In the genomic region with DNA sequence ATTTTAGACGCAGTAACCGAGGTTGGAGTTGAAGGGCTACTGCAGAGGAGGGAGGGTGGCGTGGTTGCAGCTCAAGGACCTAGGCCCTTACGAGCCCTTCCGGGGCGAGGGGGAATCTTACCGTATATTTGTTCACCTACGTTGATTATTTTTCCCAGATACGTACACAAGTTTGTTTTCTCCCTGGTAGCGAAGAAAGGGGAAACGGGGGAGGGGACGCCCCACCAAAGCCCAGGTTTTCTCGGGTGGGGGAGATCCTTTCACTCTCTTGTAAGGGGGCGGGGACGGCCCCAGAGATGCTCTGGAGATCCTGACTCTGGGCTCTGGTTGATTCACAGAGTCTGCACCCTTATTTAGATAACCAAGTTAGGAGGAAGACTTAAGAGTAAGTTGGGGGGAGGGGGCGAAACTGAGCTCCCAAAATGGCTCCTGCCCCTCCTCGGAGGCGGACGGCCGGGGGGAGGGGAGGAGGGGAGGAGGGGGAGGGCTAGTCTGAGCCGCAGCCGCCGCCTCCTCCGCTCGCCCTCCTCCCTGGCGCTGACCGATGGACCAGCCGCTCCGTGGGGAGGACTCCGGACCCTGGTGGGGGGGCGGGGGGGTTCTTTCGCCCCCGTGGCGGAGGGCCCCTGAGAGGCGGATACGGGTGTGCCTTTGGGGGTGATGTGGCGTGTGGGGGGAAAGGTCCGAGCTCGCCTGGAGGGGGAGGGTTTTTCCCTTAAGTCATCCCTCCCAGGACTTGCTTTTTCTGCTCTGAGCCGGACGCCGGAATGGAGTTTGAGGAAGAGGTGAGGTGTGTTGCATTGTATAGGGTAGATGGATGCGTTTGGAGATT, we compare ENCODE assay signal across 8 cellular contexts. TPM values are rescaled to one million over a fixed set of nuclear protein-coding genes. Genes with fewer than 3 reads are reported as not detected.
DNase-seq lines count a peak whose midpoint lies in the region; TF ChIP-seq lines count a peak whose summit lies in the region.

No MANE protein-coding gene starts in this region.

- H3K36me3 ChIP-seq in BE2C (peaks cover 50% of the 10 kb centered on the region), HEK293 (ENCODE audit: control insufficient read depth in 2 of 2, insufficient read depth in 1 of 2, low read length in 2 of 2) (peaks cover 21 to 47% of the 10 kb centered on the region in 2 experiments)

- no peaks in the 10 kb centered on the region for H3K4me1 ChIP-seq in BE2C
- peaks cover 13% of the 10 kb centered on the region for H3K4me1 ChIP-seq in HEK293 (ENCODE audit: control insufficient read depth, insufficient read depth, low read length)
- peaks cover 49% of the 10 kb centered on the region for H3K4me1 ChIP-seq in mononuclear cell (ENCODE audit: insufficient read depth, low read length)

- peak overlapping the region; percentile 99 for H3K27ac ChIP-seq in HEK293 (ENCODE audit: extremely low read depth, low read depth, low read length)

- CTCF ChIA-PET in HEK293 (lab: Yijun Ruan, JAX) = interaction anchor here (0.5 to 18.0 kb wide), 9 partner anchors 10 to 846 kb away, joined by 3 to 344 read pairs (median 12); partner anchors contain the start of genes HLA-DMA and TAP2

- H3K9me3 ChIP-seq in BE2C = no peaks in the 10 kb centered on the region
- H3K9me3 ChIP-seq in HEK293 (ENCODE audit: control insufficient read depth, insufficient read depth, low read depth, low read length) = no peaks in the 10 kb centered on the region
- no peaks in the 10 kb centered on the region for H3K9me3 ChIP-seq in mononuclear cell (ENCODE audit: low read depth, low read length)

- POLR2A ChIA-PET in HEK293 (lab: Yijun Ruan, JAX) = interaction anchor here (0.5 to 11.3 kb wide), 37 partner anchors 9 to 1429 kb away, joined by 3 to 405 read pairs (median 8); partner anchors contain the start of genes B3GALT4, DDX39B, HLA-DMA and HLA-DMB

- H3K27me3 ChIP-seq in BE2C = no peaks in the 10 kb centered on the region
- H3K27me3 ChIP-seq in mononuclear cell (ENCODE audit: insufficient read depth, low read length) = no peaks in the 10 kb centered on the region

- TF ChIP-seq CTCF in BE2C (IDR thresholded peaks at IDR 0.05; ENCODE audit: low read depth, low read length) (no peak), HEK293 (tag by site-specific recombination; IDR thresholded peaks at IDR 0.05) (no peak), epithelial cell of esophagus (IDR thresholded peaks at IDR 0.05; ENCODE audit: insufficient read depth, low read depth, low read length, missing control alignments) (no peak)

- peak overlapping the region; percentile 88 for H3K4me3 ChIP-seq in BE2C (ENCODE audit: low read depth, low read length)
- H3K4me3 ChIP-seq in HEK293 (ENCODE audit: low read depth, low read length) = peak overlapping the region; percentile 85
- peak overlapping the region; percentile 89 for H3K4me3 ChIP-seq in epithelial cell of esophagus (ENCODE audit: low read length)
- H3K4me3 ChIP-seq in mononuclear cell (ENCODE audit: low read length) = peak overlapping the region; percentile 95

- DNase-seq in BE2C (peak; percentile 93), NOMO-1 treated with dmso at 0.1 percent for 144 hours (lab: John Stamatoyannopoulos, UW; ENCODE audit: unreplicated experiment) (peak; percentile 60), activated T-cell treated with anti-CD3 and anti-CD28 coated beads for 24 hours (ENCODE audit: low read depth) (peak; percentile 82), epithelial cell of esophagus (ENCODE audit: low read depth) (peak; percentile 88), NCI-H1048 (lab: John Stamatoyannopoulos, UW) (no peak)
- peak; percentile 66 to 75 for DNase-seq in stimulated activated CD8-positive, alpha-beta memory T cell treated with anti-CD3 and anti-CD28 coated beads, Interleukin-2, amount 100 ng/mL, for 48 hours (ENCODE audit: low read depth in 2 of 2)

TF ChIP-seq in HEK293, 187 proteins besides CTCF, POLR2A, EP300 and RAD21 (continues in another document):
- TF ChIP-seq ZNF341 (tag by site-specific recombination; IDR thresholded peaks at IDR 0.05; ENCODE audit: low read depth) (peak; percentile 92), ZBTB10 (tag by site-specific recombination; IDR thresholded peaks at IDR 0.05) (peak; percentile 91), PRDM1 (tag by site-specific recombination; IDR thresholded peaks at IDR 0.05) (peak; percentile 38; the same call in 1 of the 2 replicates), ZNF223 (tag by site-specific recombination; IDR thresholded peaks at IDR 0.05) (0 out of 2 replicates have a peak, but pooled peaks have one; percentile 11), ZXDB (tag by site-specific recombination; IDR thresholded peaks at IDR 0.05) (peak; percentile 15; the same call in 1 of the 2 replicates), ZNF133 (tag by site-specific recombination; IDR thresholded peaks at IDR 0.05) (no peak), ZNF701 (tag by site-specific recombination; IDR thresholded peaks at IDR 0.05) (no peak), SP2 (tag by site-specific recombination; IDR thresholded peaks at IDR 0.05) (peak; percentile 73), ZNF513 (tag by site-specific recombination; IDR thresholded peaks at IDR 0.05) (no peak), ZNF501 (tag by site-specific recombination; IDR thresholded peaks at IDR 0.05) (peak; percentile 17; the same call in 1 of the 2 replicates), YY1 (tag by site-specific recombination; IDR thresholded peaks at IDR 0.05) (0 out of 2 replicates have a peak, but pooled peaks have one; percentile 8), ZNF610 (tag by site-specific recombination; IDR thresholded peaks at IDR 0.05; ENCODE audit: borderline replicate concordance) (0 out of 2 replicates have a peak, but pooled peaks have one; percentile 17), GLIS1 (tag by site-specific recombination; IDR thresholded peaks at IDR 0.05) (peak; percentile 73), ZFHX2 (tag by site-specific recombination; conservative IDR thresholded peaks at IDR 0.05) (peak; percentile 53), ZNF335 (tag by site-specific recombination; conservative IDR thresholded peaks at IDR 0.05) (peak; percentile 26; the same call in 1 of the 2 replicates), ZNF138 (tag by site-specific recombination; IDR thresholded peaks at IDR 0.05; ENCODE audit: borderline replicate concordance) (0 out of 2 replicates have a peak, but pooled peaks have one; percentile 53), ZNF391 (tag by site-specific recombination; IDR thresholded peaks at IDR 0.05; ENCODE audit: borderline replicate concordance, low read depth) (no peak), YY2 (tag by site-specific recombination; IDR thresholded peaks at IDR 0.05) (0 out of 2 replicates have a peak, but pooled peaks have one; percentile 6)

RNA-seq across cellular contexts. Expression of gene BRD2, which starts 2.2 kb away (rescaled TPM):
- 257 TPM for polyA plus RNA-seq in BE2C (2012; ENCODE audit: insufficient read depth, insufficient read length, low read depth)
- total RNA-seq in mononuclear cell = 193 TPM

RNA-seq across cellular contexts. Expression of gene HLA-DMA, which starts 17.7 kb away (rescaled TPM):
- polyA plus RNA-seq in BE2C (2012; ENCODE audit: insufficient read depth, insufficient read length, low read depth) = 0.56 TPM
- 89.0 TPM for total RNA-seq in mononuclear cell

RNA-seq across cellular contexts. Expression of gene HLA-DMB, which starts 29.8 kb away (rescaled TPM):
- not detected for polyA plus RNA-seq in BE2C (2012; ENCODE audit: insufficient read depth, insufficient read length, low read depth)
- total RNA-seq in mononuclear cell = 67.8 TPM

RNA-seq across cellular contexts. Expression of gene HLA-DOA, which starts 38.8 kb away (rescaled TPM):
- polyA plus RNA-seq in BE2C (2012; ENCODE audit: insufficient read depth, insufficient read length, low read depth) = not detected
- 16.2 TPM for total RNA-seq in mononuclear cell
